ENCODE assay signal across 20 cellular contexts in genomic region chr1:241615043-241615974, GRCh38. TPM values are rescaled to one million over a fixed set of nuclear protein-coding genes. Genes with fewer than 3 reads are reported as not detected.
DNase-seq lines count a peak whose midpoint lies in the region; ATAC-seq and TF ChIP-seq lines count a peak whose summit lies in the region.
"Had no signal": no experiment of that assay in that cellular context is flagged by ENCODE, and none has a peak within 500 bp of the region (broad histone marks: within the 10 kb centered on the region; RNA-seq: fewer than 3 reads in every experiment).

No MANE protein-coding gene starts in this region.

- no peak for TF ChIP-seq POLR2A in tibial nerve (IDR thresholded peaks at IDR 0.05)

- H3K36me3 ChIP-seq in mucosa of descending colon (ENCODE audit: low read depth) = no peaks in the 10 kb centered on the region
- no peaks in the 10 kb centered on the region for H3K36me3 ChIP-seq in tibial nerve
- H3K36me3 ChIP-seq in upper lobe of right lung = no peaks in the 10 kb centered on the region
- H3K36me3 ChIP-seq: brain microvascular endothelial cell had no signal

- DNase-seq in LHCN-M2 (ENCODE audit: low read depth) = peak; percentile 64
- peak in 1 of 10 donors; percentile 45 for DNase-seq in dorsolateral prefrontal cortex
- peak in 2 of 3 donors; percentile 34 to 41 for DNase-seq in mucosa of descending colon
- no peak for DNase-seq in tibial nerve (ENCODE audit: low spot score in 2 of 2)
- no peak for DNase-seq in upper lobe of right lung
- DNase-seq in NCI-H1105 treated with DMSO at 0.1 percent for 48 hours (lab: John Stamatoyannopoulos, UW) = no peak
- DNase-seq: activated naive CD4-positive, alpha-beta T cell treated with Interleukin-2 at 50 U/mL for 16 hours; brain microvascular endothelial cell; CD4-positive, alpha-beta memory T cell; endodermal cell; NCI-H1930; NCI-H524; PC-9 had no signal

- no peak for TF ChIP-seq EP300 in tibial nerve (IDR thresholded peaks at IDR 0.05)

- intact Hi-C loops in dorsolateral prefrontal cortex (cut with DNase I) (no loop called here), mucosa of descending colon (cut with DNase I, micrococcal nuclease) (loop anchor here in 1 of 2 donors (10.0 kb wide), 1 partner anchor 81 kb away; the partner anchor contains the start of gene KMO), upper lobe of right lung (cut with DNase I) (no loop called here)

- H3K4me1 ChIP-seq in mucosa of descending colon (ENCODE audit: low read depth) (peaks cover 21% of the 10 kb centered on the region), tibial nerve (peaks cover 0 to 6% (median 0%) of the 10 kb centered on the region in 4 donors), upper lobe of right lung (peaks cover 15% of the 10 kb centered on the region)

- peak; percentile 93 for ATAC-seq in mucosa of descending colon
- no peak for ATAC-seq in HG02678 (IDR thresholded peaks at IDR 0.05; ENCODE audit: unreplicated experiment)
- ATAC-seq in upper lobe of right lung = no peak
- ATAC-seq: WTC11 had no signal

- H3K9me3 ChIP-seq in mucosa of descending colon (no peaks in the 10 kb centered on the region), tibial nerve (no peaks in the 10 kb centered on the region), upper lobe of right lung (no peaks in the 10 kb centered on the region)

- H3K27me3 ChIP-seq in dorsolateral prefrontal cortex = no peaks in the 10 kb centered on the region
- H3K27me3 ChIP-seq in tibial nerve = no peaks in the 10 kb centered on the region
- no peaks in the 10 kb centered on the region for H3K27me3 ChIP-seq in upper lobe of right lung
- H3K27me3 ChIP-seq: brain microvascular endothelial cell had no signal

- H3K4me3 ChIP-seq in dorsolateral prefrontal cortex = no peak overlapping the region
- H3K4me3 ChIP-seq in mucosa of descending colon = no peak overlapping the region
- H3K4me3 ChIP-seq in tibial nerve = no peak overlapping the region
- no peak overlapping the region for H3K4me3 ChIP-seq in upper lobe of right lung
- H3K4me3 ChIP-seq: PC-9, smooth muscle cell had no signal

- H3K27ac ChIP-seq in 22Rv1 (peak overlapping the region; percentile 69), dorsolateral prefrontal cortex (peak overlapping the region in 41 of 59 donors; percentile 2 to 72 (median 41)), tibial nerve (no peak overlapping the region), upper lobe of right lung (no peak overlapping the region)
- H3K27ac ChIP-seq: brain microvascular endothelial cell, PC-9 had no signal

- TF ChIP-seq CTCF in 22Rv1 (IDR thresholded peaks at IDR 0.05) = 0 out of 2 replicates have a peak, but pooled peaks have one; percentile 5
- no peak for TF ChIP-seq CTCF in dorsolateral prefrontal cortex (IDR thresholded peaks at IDR 0.05 in 54 of 56, conservative IDR thresholded peaks at IDR 0.05 in 2 of 56; ENCODE audit: low read depth in 1 of 56, partially characterized antibody in 56 of 56)
- no peak for TF ChIP-seq CTCF in mucosa of descending colon (IDR thresholded peaks at IDR 0.05)
- no peak for TF ChIP-seq CTCF in tibial nerve (IDR thresholded peaks at IDR 0.05)
- TF ChIP-seq CTCF in upper lobe of right lung (IDR thresholded peaks at IDR 0.05) = no peak

- WGBS in tibial nerve, 2 donors = 84 to 86% methylated on average over 8 of the region's 8 CpGs

RNA-seq across cellular contexts. Expression of gene CHML, which starts 24.9 kb away (rescaled TPM):
- total RNA-seq in LHCN-M2 (2014; rRNA removed) = 8.7 and 10.4 TPM in 2 replicates
- 2.3 TPM for polyA plus RNA-seq in LHCN-M2 (2012)
- total RNA-seq in dorsolateral prefrontal cortex = 10 to 100 TPM in 118 of 120 experiments, 1 to 10 TPM in 2; 8.5 to 41.5 (median 19.6) TPM
- 10 to 100 TPM in 1 of 3 donors, 1 to 10 TPM in 2; 8.5 to 16.7 (median 9.8) TPM for total RNA-seq in mucosa of descending colon
- 1 to 10 TPM; 5.7 to 9.6 (median 6.8) TPM for total RNA-seq in tibial nerve
- total RNA-seq in upper lobe of right lung = 16.8 TPM

RNA-seq across cellular contexts. Expression of gene OPN3, which starts 24.9 kb away (rescaled TPM):
- 33.5 and 34.5 TPM in 2 replicates for total RNA-seq in LHCN-M2 (2014; rRNA removed)
- 18.8 TPM for polyA plus RNA-seq in LHCN-M2 (2012)
- total RNA-seq in dorsolateral prefrontal cortex = 10 to 100 TPM; 10.6 to 48.1 (median 29.5) TPM
- 10 to 100 TPM; 27.4 to 77.6 (median 29.0) TPM for total RNA-seq in mucosa of descending colon
- total RNA-seq in tibial nerve = 10 to 100 TPM; 17.8 to 31.7 (median 19.7) TPM
- 40.8 TPM for total RNA-seq in upper lobe of right lung

RNA-seq across cellular contexts. Expression of gene WDR64, which starts 36.8 kb away (rescaled TPM):
- total RNA-seq in LHCN-M2 (2014; rRNA removed) = not detected in 2 replicates
- polyA plus RNA-seq in LHCN-M2 (2012) = not detected
- 1 to 10 TPM in 24 of 120 experiments, under 1 TPM in 60, not detected in 36; 0.08 to 2.5 (median 0.59) TPM for total RNA-seq in dorsolateral prefrontal cortex
- under 1 TPM in 1 of 3 donors, not detected in 2; 0.25 TPM for total RNA-seq in mucosa of descending colon
- under 1 TPM in 1 of 4 donors, not detected in 3; 0.42 TPM for total RNA-seq in tibial nerve
- total RNA-seq in upper lobe of right lung = not detected
- total RNA-seq: A673; CD4-positive, alpha-beta memory T cell; endodermal cell; frontal cortex; G401; PC-9; smooth muscle cell; WTC11 had no signal
- polyA plus RNA-seq: smooth muscle cell had no signal

Comparison
In these comparisons a context has a peak if more than half of its experiments do, and no peak if none do; other contexts are left out.
1. H3K27ac ChIP-seq: peak in 22Rv1 (single experiment) and dorsolateral prefrontal cortex (41 of 59); none in tibial nerve (0 of 4) and upper lobe of right lung (single experiment).
2. DNase-seq: peak in LHCN-M2 (single experiment) and mucosa of descending colon (2 of 3); none in tibial nerve (0 of 2), upper lobe of right lung (single experiment) and NCI-H1105 treated with DMSO at 0.1 percent for 48 hours (single experiment).